1 cellular context compared by ENCODE assay signal in genomic region chrX:111560801-111561200, GRCh38.
TF ChIP-seq lines count a peak whose summit lies in the region.

No MANE protein-coding gene starts in this region.

TF ChIP-seq in WTC11, 78 proteins besides CTCF, POLR2A, EP300 and RAD21 (continued from another document):
- TF ChIP-seq, protein P1, sequence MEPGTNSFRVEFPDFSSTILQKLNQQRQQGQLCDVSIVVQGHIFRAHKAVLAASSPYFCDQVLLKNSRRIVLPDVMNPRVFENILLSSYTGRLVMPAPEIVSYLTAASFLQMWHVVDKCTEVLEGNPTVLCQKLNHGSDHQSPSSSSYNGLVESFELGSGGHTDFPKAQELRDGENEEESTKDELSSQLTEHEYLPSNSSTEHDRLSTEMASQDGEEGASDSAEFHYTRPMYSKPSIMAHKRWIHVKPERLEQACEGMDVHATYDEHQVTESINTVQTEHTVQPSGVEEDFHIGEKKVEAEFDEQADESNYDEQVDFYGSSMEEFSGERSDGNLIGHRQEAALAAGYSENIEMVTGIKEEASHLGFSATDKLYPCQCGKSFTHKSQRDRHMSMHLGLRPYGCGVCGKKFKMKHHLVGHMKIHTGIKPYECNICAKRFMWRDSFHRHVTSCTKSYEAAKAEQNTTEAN (CRISPR knock-in tag; IDR thresholded peaks at IDR 0.05), result no peak
- TF ChIP-seq KAT7 (CRISPR knock-in tag; IDR thresholded peaks at IDR 0.05; ENCODE audit: borderline replicate concordance) (no peak), FOXJ3 (CRISPR knock-in tag; IDR thresholded peaks at IDR 0.05; ENCODE audit: borderline replicate concordance) (no peak), RELA (CRISPR knock-in tag; IDR thresholded peaks at IDR 0.05; ENCODE audit: borderline replicate concordance) (no peak), FOXP1 (CRISPR knock-in tag; IDR thresholded peaks at IDR 0.05; ENCODE audit: borderline replicate concordance) (no peak), HMGXB4 (CRISPR knock-in tag; IDR thresholded peaks at IDR 0.05) (no peak), MLX (CRISPR knock-in tag; IDR thresholded peaks at IDR 0.05) (no peak)
